ENCODE assay signal across 11 cellular contexts in the genomic region with DNA sequence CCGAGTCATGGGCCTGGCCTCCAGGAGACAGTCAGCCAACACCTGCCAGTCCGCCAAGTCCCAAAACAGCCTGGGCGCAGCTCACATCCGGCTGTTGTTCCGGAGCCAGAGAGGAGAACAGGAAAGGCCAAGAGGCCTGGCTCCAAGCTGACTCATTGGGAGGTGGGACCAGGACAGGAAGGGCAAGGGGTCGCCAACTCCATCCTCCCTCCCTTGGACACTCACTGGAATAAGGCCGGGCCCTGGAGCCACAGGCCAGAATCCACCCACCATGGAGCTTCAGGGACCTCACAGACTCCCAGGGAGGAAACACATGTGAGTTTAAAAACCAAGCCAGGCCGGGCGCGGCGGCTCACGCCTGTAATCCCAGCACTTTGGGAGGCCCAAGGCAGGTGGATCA. TPM values are rescaled to one million over a fixed set of nuclear protein-coding genes. Genes with fewer than 3 reads are reported as not detected.
DNase-seq lines count a peak whose midpoint lies in the region; ATAC-seq, FAIRE-seq and TF ChIP-seq lines count a peak whose summit lies in the region.
"Had no signal": no experiment of that assay in that cellular context is flagged by ENCODE, and none has a peak within 500 bp of the region (broad histone marks: within the 10 kb centered on the region; RNA-seq: fewer than 3 reads in every experiment).

No MANE protein-coding gene starts in this region.

- peak; percentile 53 for DNase-seq in RCC 7860 (ENCODE audit: low spot score)
- peak; percentile 15 for DNase-seq in esophagus squamous epithelium (lab: John Stamatoyannopoulos, UW)
- peak; percentile 93 for DNase-seq in mesenteric fat pad (ENCODE audit: low spot score)
- peak; percentile 52 for DNase-seq in urothelium cell line (ENCODE audit: low spot score)
- DNase-seq in activated T-cell treated with anti-CD3 and anti-CD28 coated beads, Interleukin-2, amount 50 U/mL, for 24 hours: no peak
- DNase-seq in endodermal cell: no peak
- no peak for DNase-seq in kidney glomerular epithelial cell (lab: John Stamatoyannopoulos, UW)
- DNase-seq: NCI-H2227 treated with DMSO at 0.1 percent for 48 hours; stimulated activated CD4-positive, alpha-beta T cell treated with anti-CD3 and anti-CD28 coated beads, Interleukin-12 subunit alpha, Interleukin-12 subunit beta, amount 100 ng/mL, for 4 hours had no signal

- no peaks in the 10 kb centered on the region for H3K9me3 Mint-ChIP-seq in activated T-cell treated with anti-CD3 and anti-CD28 coated beads, Interleukin-2, amount 50 U/mL, for 24 hours
- peaks cover 12% of the 10 kb centered on the region for H3K9me3 Mint-ChIP-seq in endodermal cell

- TF ChIP-seq CTCF in esophagus squamous epithelium (IDR thresholded peaks at IDR 0.05) (no peak), endodermal cell (conservative IDR thresholded peaks at IDR 0.05) (no peak)

- no peak overlapping the region for H3K9ac ChIP-seq in endodermal cell (ENCODE audit: extremely low read depth, low read length, poor library complexity, severe bottlenecking)

- H3K4me1 Mint-ChIP-seq in activated T-cell treated with anti-CD3 and anti-CD28 coated beads, Interleukin-2, amount 50 U/mL, for 24 hours (ENCODE audit: low read depth): peaks cover 10% of the 10 kb centered on the region
- peaks cover 10% of the 10 kb centered on the region for H3K4me1 Mint-ChIP-seq in endodermal cell

- no peak overlapping the region for H3K4me3 Mint-ChIP-seq in activated T-cell treated with anti-CD3 and anti-CD28 coated beads, Interleukin-2, amount 50 U/mL, for 24 hours
- no peak overlapping the region for H3K4me3 Mint-ChIP-seq in endodermal cell

- no peaks in the 10 kb centered on the region for H3K27me3 Mint-ChIP-seq in activated T-cell treated with anti-CD3 and anti-CD28 coated beads, Interleukin-2, amount 50 U/mL, for 24 hours
- H3K27me3 Mint-ChIP-seq in endodermal cell (ENCODE audit: insufficient read depth): no peaks in the 10 kb centered on the region

- H3K27ac ChIP-seq in esophagus squamous epithelium (peak overlapping the region in 3 of 4 donors; percentile 64 to 78 (median 69)), endodermal cell (ENCODE audit: low read depth, low read length) (no peak overlapping the region)

- H3K4me1 ChIP-seq in esophagus squamous epithelium (peaks cover 3 to 40% (median 12%) of the 10 kb centered on the region in 3 donors), endodermal cell (ENCODE audit: control insufficient read depth, insufficient read depth, low read length) (peaks cover 5% of the 10 kb centered on the region)

- no peak for ATAC-seq in HG02885 (IDR thresholded peaks at IDR 0.05; ENCODE audit: poor library complexity, unreplicated experiment)
- ATAC-seq: activated naive CD4-positive, alpha-beta T cell treated with anti-CD3 and anti-CD28 coated beads, Interleukin-2, amount 50 U/mL, for 72 hours had no signal

- TF ChIP-seq POLR2A in esophagus squamous epithelium (IDR thresholded peaks at IDR 0.05): no peak

- no peaks in the 10 kb centered on the region for H3K36me3 Mint-ChIP-seq in activated T-cell treated with anti-CD3 and anti-CD28 coated beads, Interleukin-2, amount 50 U/mL, for 24 hours (ENCODE audit: low read depth)
- no peaks in the 10 kb centered on the region for H3K36me3 Mint-ChIP-seq in endodermal cell (ENCODE audit: low read depth)
- H3K36me3 Mint-ChIP-seq: activated naive CD4-positive, alpha-beta T cell treated with anti-CD3 and anti-CD28 coated beads, Interleukin-2, amount 50 U/mL, for 72 hours had no signal

- H3K9me3 ChIP-seq in esophagus squamous epithelium: no peaks in the 10 kb centered on the region
- no peaks in the 10 kb centered on the region for H3K9me3 ChIP-seq in endodermal cell (ENCODE audit: control insufficient read depth, low read length)

- H3K27ac Mint-ChIP-seq in activated T-cell treated with anti-CD3 and anti-CD28 coated beads, Interleukin-2, amount 50 U/mL, for 24 hours: no peak overlapping the region
- H3K27ac Mint-ChIP-seq in endodermal cell: no peak overlapping the region
- H3K27ac Mint-ChIP-seq: activated naive CD4-positive, alpha-beta T cell treated with anti-CD3 and anti-CD28 coated beads, Interleukin-2, amount 50 U/mL, for 72 hours had no signal

- intact Hi-C loops in esophagus squamous epithelium (cut with DNase I): no loop called here

- no peaks in the 10 kb centered on the region for H3K27me3 ChIP-seq in esophagus squamous epithelium
- H3K27me3 ChIP-seq in endodermal cell (ENCODE audit: control insufficient read depth, insufficient read depth, low read length, poor library complexity, severe bottlenecking): no peaks in the 10 kb centered on the region

- FAIRE-seq in RCC 7860 (lab: Jason Lieb, UNC): no peak
- peak; percentile 5 for FAIRE-seq in urothelium cell line (lab: Jason Lieb, UNC)

- no peaks in the 10 kb centered on the region for H3K36me3 ChIP-seq in esophagus squamous epithelium
- no peaks in the 10 kb centered on the region for H3K36me3 ChIP-seq in endodermal cell (ENCODE audit: control insufficient read depth, insufficient read depth, low read length)

- H3K4me3 ChIP-seq in esophagus squamous epithelium: no peak overlapping the region
- H3K4me3 ChIP-seq in endodermal cell (ENCODE audit: low read length): no peak overlapping the region

- 41 to 84% methylated on average over 4 to 9 of the region's 12 CpGs for WGBS in esophagus squamous epithelium, 2 donors
- WGBS in endodermal cell (ENCODE audit: insufficient coverage in 1 of 2, insufficient read length in 1 of 2), 2 experiments: 90 to 97% methylated on average over 6 to 12 of the region's 12 CpGs

RNA-seq across cellular contexts. Expression of a gene that starts 25.1 kb away (rescaled TPM):
- 100 to 1,000 TPM in 1 of 4 donors, 10 to 100 TPM in 3; 22.3 to 204 (median 69.0) TPM for total RNA-seq in esophagus squamous epithelium
- 169 TPM for total RNA-seq in mesenteric fat pad
- total RNA-seq in endodermal cell: 100 to 1,000 TPM; 119 to 146 TPM
- polyA plus RNA-seq in endodermal cell (2013, experiment 1 of 2): 182 TPM
- 170 TPM for polyA plus RNA-seq in endodermal cell (2013, experiment 2 of 2)

Comparison
In these comparisons a context has a peak if more than half of its experiments do, and no peak if none do; other contexts are left out.
1. DNase-seq: peak in RCC 7860 (single experiment), esophagus squamous epithelium (single experiment), mesenteric fat pad (single experiment) and urothelium cell line (single experiment); none in activated T-cell treated with anti-CD3 and anti-CD28 coated beads, Interleukin-2, amount 50 U/mL, for 24 hours (single experiment), endodermal cell (single experiment) and kidney glomerular epithelial cell (single experiment).